15 cellular contexts compared by ENCODE assay signal in the genomic region with DNA sequence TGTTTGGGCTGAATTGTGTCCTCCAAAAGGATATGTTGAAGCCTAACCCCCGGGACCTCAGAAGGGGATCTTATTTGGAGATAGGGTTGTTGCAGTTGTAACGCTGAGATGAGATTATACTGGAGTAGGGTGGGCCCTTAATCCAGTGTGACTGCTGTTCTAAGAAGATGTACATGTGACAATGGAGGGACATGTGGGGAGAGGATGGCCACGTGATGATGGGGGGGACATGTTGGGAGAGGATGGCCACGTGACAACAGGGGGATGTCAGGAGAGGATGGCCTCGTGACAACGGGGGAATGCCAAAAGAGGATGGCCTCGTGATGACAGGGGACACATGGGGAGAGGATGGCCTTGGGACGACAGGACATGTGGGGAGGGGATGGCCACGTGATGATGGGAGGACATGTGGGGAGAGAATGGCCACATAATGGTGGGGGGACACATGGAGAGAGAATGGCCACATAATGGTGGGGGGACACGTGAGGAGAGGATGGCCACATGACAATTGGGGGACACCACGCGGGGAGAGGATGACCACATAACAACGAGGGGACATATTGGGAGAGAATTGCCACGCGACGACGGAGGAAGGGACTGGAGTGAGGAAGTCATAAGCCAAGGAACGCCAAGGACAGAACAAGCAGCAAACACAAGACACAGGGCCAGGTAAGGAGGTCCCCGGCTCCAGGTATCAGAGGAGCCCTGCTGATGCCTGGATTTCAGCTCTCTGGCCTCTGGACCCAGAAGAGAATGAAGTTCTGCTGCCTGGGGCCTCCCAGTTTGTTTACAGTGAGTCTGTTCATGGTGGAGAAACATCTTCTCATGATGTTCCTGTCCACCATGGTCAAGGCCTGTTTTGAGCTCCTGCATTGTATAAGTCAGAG. TPM values are rescaled to one million over a fixed set of nuclear protein-coding genes. Genes with fewer than 3 reads are reported as not detected.
A peak's percentile ranks its signal among the peaks of the same experiment; 100 is the strongest.
DNase-seq lines count a peak whose midpoint lies in the region; ATAC-seq, FAIRE-seq and TF ChIP-seq lines count a peak whose summit lies in the region.
"Had no signal": no experiment of that assay in that cellular context is flagged by ENCODE, and none has a peak within 500 bp of the region (broad histone marks: within the 10 kb centered on the region; RNA-seq: fewer than 3 reads in every experiment).

No MANE protein-coding gene starts in this region.

- CTCF ChIA-PET in CD8-positive, alpha-beta memory T cell (lab: Charles Lee): interaction anchor here (1.4 kb wide), 1 partner anchor 15 kb away, joined by 7 read pairs; no protein-coding TSS in a partner anchor

- H3K36me3 ChIP-seq in CD8-positive, alpha-beta memory T cell (ENCODE audit: insufficient read depth, low read length): no peaks in the 10 kb centered on the region
- H3K36me3 ChIP-seq in bronchial epithelial cell (ENCODE audit: control insufficient read depth, insufficient read depth, low read length): no peaks in the 10 kb centered on the region
- H3K36me3 ChIP-seq: colonic mucosa, stomach had no signal

- POLR2A ChIA-PET in CD8-positive, alpha-beta memory T cell (lab: Charles Lee): no interaction called here

- H3K27me3 ChIP-seq in CD8-positive, alpha-beta memory T cell (ENCODE audit: insufficient read depth, low read length, poor library complexity, severe bottlenecking): no peaks in the 10 kb centered on the region
- H3K27me3 ChIP-seq in bronchial epithelial cell (ENCODE audit: control insufficient read depth, insufficient read depth, low read length): no peaks in the 10 kb centered on the region
- H3K27me3 ChIP-seq: colonic mucosa, stomach had no signal

- H3K9me3 Mint-ChIP-seq in CD8-positive, alpha-beta memory T cell: no peaks in the 10 kb centered on the region
- peaks cover 5% of the 10 kb centered on the region for H3K9me3 Mint-ChIP-seq in natural killer cell treated with Interleukin-12 subunit alpha and Interleukin-12 subunit beta and Interleukin-15 and Interleukin-18, amount 100 ng/mL, for 72 hours
- H3K9me3 Mint-ChIP-seq: activated naive CD4-positive, alpha-beta T cell treated with anti-CD3 and anti-CD28 coated beads for 36 hours had no signal

- TF ChIP-seq CTCF in 22Rv1 (IDR thresholded peaks at IDR 0.05) (no peak), bronchial epithelial cell (IDR thresholded peaks at IDR 0.05; ENCODE audit: insufficient read depth, low read length, severe bottlenecking) (no peak)

- H3K9me3 ChIP-seq in CD8-positive, alpha-beta memory T cell (ENCODE audit: low read length): no peaks in the 10 kb centered on the region
- H3K9me3 ChIP-seq: colonic mucosa, mucosa of descending colon, stomach had no signal

- H3K36me3 Mint-ChIP-seq in CD8-positive, alpha-beta memory T cell: peaks cover 0 to 10% (median 2%) of the 10 kb centered on the region in 3 donors
- H3K36me3 Mint-ChIP-seq in natural killer cell treated with Interleukin-12 subunit alpha and Interleukin-12 subunit beta and Interleukin-15 and Interleukin-18, amount 100 ng/mL, for 72 hours: no peaks in the 10 kb centered on the region

- peak; percentile 7 for FAIRE-seq in bronchial epithelial cell (lab: Jason Lieb, UNC)

- H3K27me3 Mint-ChIP-seq in CD8-positive, alpha-beta memory T cell: no peaks in the 10 kb centered on the region
- no peaks in the 10 kb centered on the region for H3K27me3 Mint-ChIP-seq in natural killer cell treated with Interleukin-12 subunit alpha and Interleukin-12 subunit beta and Interleukin-15 and Interleukin-18, amount 100 ng/mL, for 72 hours

- H3K4me3 Mint-ChIP-seq in CD8-positive, alpha-beta memory T cell: peak overlapping the region in 2 of 7 donors; percentile 9 to 80
- H3K4me3 Mint-ChIP-seq in natural killer cell treated with Interleukin-12 subunit alpha and Interleukin-12 subunit beta and Interleukin-15 and Interleukin-18, amount 100 ng/mL, for 72 hours: peak overlapping the region; percentile 40
- H3K4me3 Mint-ChIP-seq: activated naive CD4-positive, alpha-beta T cell treated with anti-CD3 and anti-CD28 coated beads for 36 hours had no signal

- H3K27ac Mint-ChIP-seq in CD8-positive, alpha-beta memory T cell: peak overlapping the region in 6 of 8 donors; percentile 20 to 84 (median 46)
- H3K27ac Mint-ChIP-seq in natural killer cell treated with Interleukin-12 subunit alpha and Interleukin-12 subunit beta and Interleukin-15 and Interleukin-18, amount 100 ng/mL, for 72 hours: peak overlapping the region; percentile 73 to 86
- H3K27ac Mint-ChIP-seq: activated naive CD4-positive, alpha-beta T cell treated with anti-CD3 and anti-CD28 coated beads for 36 hours had no signal

- H3K27ac ChIP-seq in 22Rv1: 0 out of 2 replicates have a peak overlapping the region, but pooled peaks have one; percentile 40
- no peak overlapping the region for H3K27ac ChIP-seq in CD8-positive, alpha-beta memory T cell (ENCODE audit: low read depth, low read length)
- H3K27ac ChIP-seq: C4-2B, colonic mucosa had no signal

- H3K4me1 Mint-ChIP-seq in CD8-positive, alpha-beta memory T cell: peaks cover 65 to 75% (median 66%) of the 10 kb centered on the region in 3 donors
- H3K4me1 Mint-ChIP-seq in natural killer cell treated with Interleukin-12 subunit alpha and Interleukin-12 subunit beta and Interleukin-15 and Interleukin-18, amount 100 ng/mL, for 72 hours (ENCODE audit: low read depth in 2 of 2): peaks cover 67 to 70% of the 10 kb centered on the region in 2 donors

- DNase-seq in CD8-positive, alpha-beta memory T cell: peak in 1 of 5 donors; percentile 15
- DNase-seq in bronchial epithelial cell (ENCODE audit: low read depth) (no peak), A172 (ENCODE audit: low spot score) (no peak), SW480 (ENCODE audit: low spot score) (no peak), NCI-H748 (lab: John Stamatoyannopoulos, UW; ENCODE audit: unreplicated experiment) (no peak)
- DNase-seq in natural killer cell treated with Interleukin-12 subunit alpha and Interleukin-12 subunit beta and Interleukin-15 and Interleukin-18, amount 100 ng/mL, for 72 hours (ENCODE audit: low spot score): no peak
- DNase-seq: activated CD4-positive, alpha-beta T cell treated with anti-CD3 and anti-CD28 coated beads, Interleukin-2, amount 50 U/mL, for 4 hours; activated naive CD4-positive, alpha-beta T cell treated with anti-CD3 and anti-CD28 coated beads for 36 hours; colonic mucosa; stimulated activated CD4-positive, alpha-beta T cell treated with anti-CD3 and anti-CD28 coated beads, Interleukin-4, amount 100 ng/mL, for 24 hours; stomach had no signal

- ATAC-seq in natural killer cell treated with Interleukin-12 subunit alpha and Interleukin-12 subunit beta and Interleukin-15 and Interleukin-18, amount 100 ng/mL, for 72 hours: no peak
- no peak for ATAC-seq in HG03196 (IDR thresholded peaks at IDR 0.05; ENCODE audit: unreplicated experiment)

- peaks cover 50% of the 10 kb centered on the region for H3K4me1 ChIP-seq in CD8-positive, alpha-beta memory T cell (ENCODE audit: insufficient read depth, low read length)
- H3K4me1 ChIP-seq: colonic mucosa had no signal

- H3K4me3 ChIP-seq in CD8-positive, alpha-beta memory T cell (ENCODE audit: low read length): no peak overlapping the region
- H3K4me3 ChIP-seq in bronchial epithelial cell (ENCODE audit: low read depth, low read length): no peak overlapping the region
- H3K4me3 ChIP-seq: colonic mucosa, mucosa of descending colon, stomach had no signal

RNA-seq across cellular contexts. Expression of a gene that starts 29.2 kb away (rescaled TPM):
- total RNA-seq in CD8-positive, alpha-beta memory T cell: 10 to 100 TPM; 16.7 to 17.5 TPM
- polyA plus RNA-seq in CD8-positive, alpha-beta memory T cell: 8.7 TPM
- total RNA-seq in bronchial epithelial cell: 7.4 and 8.2 TPM in 2 replicates
- 10 to 100 TPM; 24.7 to 37.3 TPM for total RNA-seq in natural killer cell treated with Interleukin-12 subunit alpha and Interleukin-12 subunit beta and Interleukin-15 and Interleukin-18, amount 100 ng/mL, for 72 hours
- 34.0 and 53.7 TPM in 2 replicates for total RNA-seq in A172 (2014; rRNA removed; shearing (Covaris generic))
